ENCODE assay signal across 6 cellular contexts in the genomic region with DNA sequence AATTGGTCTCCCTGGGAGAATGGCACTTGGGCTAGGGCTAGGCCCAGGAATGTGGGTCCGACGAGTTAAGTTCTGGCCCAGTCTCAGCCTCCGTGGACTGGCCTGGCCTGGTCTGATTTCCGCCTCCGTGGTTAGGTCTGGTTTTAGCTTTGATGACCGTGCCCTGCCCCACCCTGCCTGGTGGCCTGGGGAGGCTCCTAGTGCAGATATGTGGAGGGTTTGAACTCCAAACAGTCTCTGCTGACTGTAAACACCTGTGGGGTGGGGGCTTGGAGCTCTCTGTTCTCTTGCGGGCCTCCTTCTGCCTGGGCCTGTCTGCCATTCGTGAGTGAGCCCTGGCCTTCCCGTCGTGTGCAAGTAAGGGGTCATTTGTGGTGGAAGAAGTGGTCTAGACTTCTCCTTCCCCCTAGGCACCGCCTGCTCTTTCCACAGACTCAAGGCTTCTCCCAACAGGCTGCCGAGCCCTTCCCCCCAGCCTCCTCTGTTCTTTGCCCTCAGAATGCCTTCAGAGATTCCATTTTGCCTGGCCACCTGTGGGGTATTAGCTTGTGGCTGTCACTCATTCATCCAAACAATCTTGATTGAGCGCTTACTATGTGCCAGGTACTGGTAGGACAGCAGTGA. TPM values are rescaled to one million over a fixed set of nuclear protein-coding genes. Genes with fewer than 3 reads are reported as not detected.
DNase-seq lines count a peak whose midpoint lies in the region; ATAC-seq and TF ChIP-seq lines count a peak whose summit lies in the region.

No MANE protein-coding gene starts in this region.

- H3K27me3 Mint-ChIP-seq in HFFc6 (ENCODE audit: insufficient read depth) = peaks cover 14% of the 10 kb centered on the region

- ATAC-seq in HG03520 (IDR thresholded peaks at IDR 0.05; ENCODE audit: unreplicated experiment) = no peak

- TF ChIP-seq CTCF in HFFc6 (IDR thresholded peaks at IDR 0.05) (no peak), breast epithelium (IDR thresholded peaks at IDR 0.05) (no peak)

- H3K4me1 ChIP-seq in breast epithelium = peaks cover 24 to 49% of the 10 kb centered on the region in 2 donors
- H3K4me1 ChIP-seq in neuron (ENCODE audit: insufficient read depth, low read length) = peaks cover 38% of the 10 kb centered on the region

- H3K4me3 ChIP-seq in breast epithelium = peak overlapping the region; percentile 90 to 96 (median 93)
- peak overlapping the region; percentile 54 for H3K4me3 ChIP-seq in neuron (ENCODE audit: low read length)

- peak overlapping the region; percentile 98 to 99 for H3K27ac ChIP-seq in breast epithelium

- H3K4me3 Mint-ChIP-seq in HFFc6 = peak overlapping the region; percentile 93

- H3K27ac Mint-ChIP-seq in HFFc6 = peak overlapping the region; percentile 93

- H3K9me3 ChIP-seq in breast epithelium = no peaks in the 10 kb centered on the region
- no peaks in the 10 kb centered on the region for H3K9me3 ChIP-seq in neuron (ENCODE audit: low read length)

- H3K9me3 Mint-ChIP-seq in HFFc6 = no peaks in the 10 kb centered on the region

- peaks cover 29% of the 10 kb centered on the region for H3K36me3 Mint-ChIP-seq in HFFc6 (ENCODE audit: low read depth)

- H3K36me3 ChIP-seq in breast epithelium (no peaks in the 10 kb centered on the region), neuron (ENCODE audit: insufficient read depth, low read length) (peaks cover 9% of the 10 kb centered on the region)

- H3K27me3 ChIP-seq in breast epithelium (no peaks in the 10 kb centered on the region), neuron (ENCODE audit: insufficient read depth, low read length) (no peaks in the 10 kb centered on the region)

- H2AFZ ChIP-seq in neuron (ENCODE audit: low read depth, low read length) = no peak overlapping the region

- no peak for TF ChIP-seq POLR2A in breast epithelium (IDR thresholded peaks at IDR 0.05)

- DNase-seq in HFFc6 = no peak
- DNase-seq in breast epithelium (ENCODE audit: low spot score in 2 of 2) = no peak
- no peak for DNase-seq in DMS79 treated with DMSO at 0.1 percent for 48 hours (lab: John Stamatoyannopoulos, UW)
- no peak for DNase-seq in stimulated activated CD4-positive, alpha-beta T cell treated with anti-CD3 and anti-CD28 coated beads, Interleukin-2, amount 100 ng/mL, for 24 hours

- intact Hi-C loops in breast epithelium (cut with DNase I; ENCODE audit: low total_unique reads) = no loop called here

- peaks cover 68% of the 10 kb centered on the region for H3K4me1 Mint-ChIP-seq in HFFc6 (ENCODE audit: low read depth)

RNA-seq across cellular contexts. Expression of gene ATP6V0C, which starts 1.5 kb away (rescaled TPM):
- 100 to 1,000 TPM; 303 to 341 (median 309) TPM for total RNA-seq in HFFc6 (2021; fragmentation: NEBNext Ultra II Directional; extraction: Animal tissue kit (Norgen Biotek cat#: 25700))
- 10 to 100 TPM; 27.5 to 70.2 (median 45.4) TPM for total RNA-seq in breast epithelium

RNA-seq across cellular contexts. Expression of gene AMDHD2, which starts 4.9 kb away (rescaled TPM):
- total RNA-seq in HFFc6 (2021; fragmentation: NEBNext Ultra II Directional; extraction: Animal tissue kit (Norgen Biotek cat#: 25700)) = 10 to 100 TPM; 15.6 to 19.3 (median 18.6) TPM
- total RNA-seq in breast epithelium = 10 to 100 TPM; 27.9 to 57.0 (median 28.2) TPM

RNA-seq across cellular contexts. Expression of gene CEMP1, which starts 15.9 kb away (rescaled TPM):
- not detected for total RNA-seq in HFFc6 (2021; fragmentation: NEBNext Ultra II Directional; extraction: Animal tissue kit (Norgen Biotek cat#: 25700))
- total RNA-seq in breast epithelium = 1 to 10 TPM in 2 of 3 donors, not detected in 1; 2.3 to 2.6 TPM

RNA-seq across cellular contexts. Expression of gene PDPK1, which starts 22.5 kb away (rescaled TPM):
- 10 to 100 TPM; 34.2 to 43.8 (median 37.0) TPM for total RNA-seq in HFFc6 (2021; fragmentation: NEBNext Ultra II Directional; extraction: Animal tissue kit (Norgen Biotek cat#: 25700))
- total RNA-seq in breast epithelium = 10 to 100 TPM; 28.8 to 32.8 (median 29.4) TPM

RNA-seq across cellular contexts. Expression of gene TBC1D24, which starts 40.4 kb away (rescaled TPM):
- 10 to 100 TPM; 15.8 to 30.3 (median 19.0) TPM for total RNA-seq in HFFc6 (2021; fragmentation: NEBNext Ultra II Directional; extraction: Animal tissue kit (Norgen Biotek cat#: 25700))
- total RNA-seq in breast epithelium = 10 to 100 TPM in 2 of 3 donors, 1 to 10 TPM in 1; 8.8 to 22.0 (median 16.7) TPM

Comparison
In these comparisons a context has a peak if more than half of its experiments do, and no peak if none do; other contexts are left out.
1. RNA of gene ATP6V0C, which starts 1.5 kb away (total RNA-seq): 303 to 341 TPM in HFFc6; 27.5 to 70.2 TPM in breast epithelium; every median in the first group is over 4 times any median in the second.